Comparison of ENCODE assay signal across 9 cellular contexts in genomic region chr19:17950310-17951150, GRCh38. TPM values are rescaled to one million over a fixed set of nuclear protein-coding genes. Genes with fewer than 3 reads are reported as not detected.
A peak's percentile ranks its signal among the peaks of the same experiment; 100 is the strongest.
DNase-seq lines count a peak whose midpoint lies in the region; ATAC-seq and TF ChIP-seq lines count a peak whose summit lies in the region.
"Had no signal": no experiment of that assay in that cellular context is flagged by ENCODE, and none has a peak within 500 bp of the region (broad histone marks: within the 10 kb centered on the region; RNA-seq: fewer than 3 reads in every experiment).

No MANE protein-coding gene starts in this region.

- DNase-seq in NCI-H1436 (lab: John Stamatoyannopoulos, UW), result peak; percentile 75
- peak; percentile 56 for DNase-seq in activated naive CD4-positive, alpha-beta T cell treated with anti-CD3 and anti-CD28 coated beads, Interleukin-2, amount 10 ng/mL, durations not matched to agents 7 days and 5 days
- peak; percentile 79 for DNase-seq in natural killer cell treated with Interleukin-12 subunit alpha and Interleukin-12 subunit beta and Interleukin-15 and Interleukin-18, amount 100 ng/mL, for 72 hours (ENCODE audit: low spot score)
- DNase-seq in NCI-H1105 treated with DMSO at 0.1 percent for 48 hours (lab: John Stamatoyannopoulos, UW), result no peak
- no peak for DNase-seq in middle frontal gyrus (ENCODE audit: extremely low spot score, low spot score)

- no peaks in the 10 kb centered on the region for H3K9me3 ChIP-seq in DOHH2 (ENCODE audit: control insufficient read depth, insufficient read depth, low read length)

- H3K79me2 ChIP-seq in DOHH2 (ENCODE audit: control insufficient read depth, low read length), result no peaks in the 10 kb centered on the region

- peak; percentile 13 to 15 for ATAC-seq in natural killer cell treated with Interleukin-12 subunit alpha and Interleukin-12 subunit beta and Interleukin-15 and Interleukin-18, amount 100 ng/mL, for 72 hours
- ATAC-seq in HG03521 (IDR thresholded peaks at IDR 0.05; ENCODE audit: unreplicated experiment) (no peak), HG02759 (IDR thresholded peaks at IDR 0.05; ENCODE audit: unreplicated experiment) (no peak)

- H3K4me2 ChIP-seq in DOHH2 (ENCODE audit: low read length), result peak overlapping the region; percentile 83

- no peaks in the 10 kb centered on the region for H3K9me2 ChIP-seq in DOHH2 (replicated peaks; ENCODE audit: control insufficient read depth, low read length)

- H4K20me1 ChIP-seq in DOHH2 (ENCODE audit: control insufficient read depth, insufficient read depth, low read depth, low read length), result no peaks in the 10 kb centered on the region

- H3F3A ChIP-seq in DOHH2 (ENCODE audit: control insufficient read depth, insufficient read depth), result peaks cover 10% of the 10 kb centered on the region

- H3K27me3 ChIP-seq in DOHH2 (ENCODE audit: control insufficient read depth, low read length), result peaks cover 41% of the 10 kb centered on the region

- peak overlapping the region; percentile 62 for H3K4me3 Mint-ChIP-seq in activated naive CD4-positive, alpha-beta T cell treated with anti-CD3 and anti-CD28 coated beads, Interleukin-2, amount 10 ng/mL, durations not matched to agents 7 days and 5 days
- peak overlapping the region; percentile 79 for H3K4me3 Mint-ChIP-seq in natural killer cell treated with Interleukin-12 subunit alpha and Interleukin-12 subunit beta and Interleukin-15 and Interleukin-18, amount 100 ng/mL, for 72 hours

- peaks cover 2% of the 10 kb centered on the region for H3K36me3 Mint-ChIP-seq in activated naive CD4-positive, alpha-beta T cell treated with anti-CD3 and anti-CD28 coated beads, Interleukin-2, amount 10 ng/mL, durations not matched to agents 7 days and 5 days
- H3K36me3 Mint-ChIP-seq in natural killer cell treated with Interleukin-12 subunit alpha and Interleukin-12 subunit beta and Interleukin-15 and Interleukin-18, amount 100 ng/mL, for 72 hours, result no peaks in the 10 kb centered on the region

- H3K4me3 ChIP-seq in DOHH2 (ENCODE audit: low read length), result peak overlapping the region; percentile 76

- H3K27ac ChIP-seq in DOHH2 (ENCODE audit: low read depth, low read length), result peak overlapping the region; percentile 67
- H3K27ac ChIP-seq: HL-60 had no signal

- no peak for TF ChIP-seq CTCF in DOHH2 (IDR thresholded peaks at IDR 0.05; ENCODE audit: low read depth, low read length, poor library complexity, severe bottlenecking)

- CTCF ChIA-PET in activated naive CD4-positive, alpha-beta T cell treated with anti-CD3 and anti-CD28 coated beads, Interleukin-2, amount 10 ng/mL, durations not matched to agents 7 days and 5 days (lab: Charles Lee), result interaction anchor here (8.5 kb wide), 1 partner anchor 46 kb away, joined by 73 read pairs; no protein-coding TSS in a partner anchor

- H3K27ac Mint-ChIP-seq in activated naive CD4-positive, alpha-beta T cell treated with anti-CD3 and anti-CD28 coated beads, Interleukin-2, amount 10 ng/mL, durations not matched to agents 7 days and 5 days, result peak overlapping the region; percentile 65
- peak overlapping the region; percentile 62 to 80 for H3K27ac Mint-ChIP-seq in natural killer cell treated with Interleukin-12 subunit alpha and Interleukin-12 subunit beta and Interleukin-15 and Interleukin-18, amount 100 ng/mL, for 72 hours

- H3K36me3 ChIP-seq in DOHH2 (ENCODE audit: control insufficient read depth, low read length), result no peaks in the 10 kb centered on the region

- peaks cover 72% of the 10 kb centered on the region for H3K4me1 ChIP-seq in DOHH2 (ENCODE audit: control insufficient read depth, low read length)

- H3K27me3 Mint-ChIP-seq in activated naive CD4-positive, alpha-beta T cell treated with anti-CD3 and anti-CD28 coated beads, Interleukin-2, amount 10 ng/mL, durations not matched to agents 7 days and 5 days, result peaks cover 76% of the 10 kb centered on the region
- H3K27me3 Mint-ChIP-seq in natural killer cell treated with Interleukin-12 subunit alpha and Interleukin-12 subunit beta and Interleukin-15 and Interleukin-18, amount 100 ng/mL, for 72 hours, result peaks cover 20 to 30% of the 10 kb centered on the region in 2 donors

- no peaks in the 10 kb centered on the region for H3K9me3 Mint-ChIP-seq in activated naive CD4-positive, alpha-beta T cell treated with anti-CD3 and anti-CD28 coated beads, Interleukin-2, amount 10 ng/mL, durations not matched to agents 7 days and 5 days
- no peaks in the 10 kb centered on the region for H3K9me3 Mint-ChIP-seq in natural killer cell treated with Interleukin-12 subunit alpha and Interleukin-12 subunit beta and Interleukin-15 and Interleukin-18, amount 100 ng/mL, for 72 hours

- peaks cover 54% of the 10 kb centered on the region for H3K4me1 Mint-ChIP-seq in activated naive CD4-positive, alpha-beta T cell treated with anti-CD3 and anti-CD28 coated beads, Interleukin-2, amount 10 ng/mL, durations not matched to agents 7 days and 5 days
- H3K4me1 Mint-ChIP-seq in natural killer cell treated with Interleukin-12 subunit alpha and Interleukin-12 subunit beta and Interleukin-15 and Interleukin-18, amount 100 ng/mL, for 72 hours (ENCODE audit: low read depth in 2 of 2), result peaks cover 35 to 38% of the 10 kb centered on the region in 2 donors

RNA-seq across cellular contexts. Expression of gene KCNN1, which starts 16.4 kb away (rescaled TPM):
- 1 to 10 TPM; 1.0 to 1.3 TPM for total RNA-seq in natural killer cell treated with Interleukin-12 subunit alpha and Interleukin-12 subunit beta and Interleukin-15 and Interleukin-18, amount 100 ng/mL, for 72 hours

RNA-seq across cellular contexts. Expression of gene CCDC124, which starts 17.7 kb away (rescaled TPM):
- total RNA-seq in natural killer cell treated with Interleukin-12 subunit alpha and Interleukin-12 subunit beta and Interleukin-15 and Interleukin-18, amount 100 ng/mL, for 72 hours, result 10 to 100 TPM; 70.4 to 92.8 TPM

RNA-seq across cellular contexts. Expression of gene ARRDC2, which starts 57.4 kb away (rescaled TPM):
- total RNA-seq in natural killer cell treated with Interleukin-12 subunit alpha and Interleukin-12 subunit beta and Interleukin-15 and Interleukin-18, amount 100 ng/mL, for 72 hours, result 10 to 100 TPM; 34.0 to 34.8 TPM

Comparison
In these comparisons a context has a peak if more than half of its experiments do, and no peak if none do; other contexts are left out.
1. DNase-seq: peak in NCI-H1436 (single experiment), activated naive CD4-positive, alpha-beta T cell treated with anti-CD3 and anti-CD28 coated beads, Interleukin-2, amount 10 ng/mL, durations not matched to agents 7 days and 5 days (single experiment) and natural killer cell treated with Interleukin-12 subunit alpha and Interleukin-12 subunit beta and Interleukin-15 and Interleukin-18, amount 100 ng/mL, for 72 hours (single experiment); none in NCI-H1105 treated with DMSO at 0.1 percent for 48 hours (single experiment) and middle frontal gyrus (single experiment).
2. ATAC-seq: peak in natural killer cell treated with Interleukin-12 subunit alpha and Interleukin-12 subunit beta and Interleukin-15 and Interleukin-18, amount 100 ng/mL, for 72 hours (2 of 2); none in HG03521 (single experiment) and HG02759 (single experiment).